Comparison of ENCODE assay signal across 8 cellular contexts in genomic region chr17:69327060-69327831, GRCh38.
DNase-seq lines count a peak whose midpoint lies in the region; ATAC-seq and TF ChIP-seq lines count a peak whose summit lies in the region.

Gene ABCA5, minus strand, starts transcription at chr17:69327133. Its CDS starts 12,718 bp downstream, at chr17:69314415.

- ATAC-seq in GM19035 (IDR thresholded peaks at IDR 0.05; ENCODE audit: unreplicated experiment) (peak; percentile 95), HG03342 (IDR thresholded peaks at IDR 0.05; ENCODE audit: unreplicated experiment) (peak; percentile 96)

- TF ChIP-seq CTCF in AG09319 (IDR thresholded peaks at IDR 0.05; ENCODE audit: low read depth, low read length): no peak

- H3K27ac ChIP-seq in cingulate gyrus (ENCODE audit: low read depth, low read length): peak within 1 kb of the TSS; percentile 90

- DNase-seq in AG09319 (ENCODE audit: extremely low read depth, low read depth): peak; percentile 42
- DNase-seq in NCI-H446 (lab: John Stamatoyannopoulos, UW): peak; percentile 40 to 88
- DNase-seq in activated CD4-positive, alpha-beta T cell treated with anti-CD3 and anti-CD28 coated beads for 48 hours: peak; percentile 89
- DNase-seq in kidney tubule cell (ENCODE audit: low spot score): peak; percentile 97
- peak; percentile 58 to 65 for DNase-seq in stimulated activated CD4-positive, alpha-beta T cell treated with anti-CD3 and anti-CD28 coated beads, Interleukin-1b, Interleukin-23, amount 100 ng/mL, for 1 hour (ENCODE audit: low read depth in 2 of 2)

Comparison
In these comparisons a context has a peak if more than half of its experiments do, and no peak if none do; other contexts are left out.
1. Peak in every context shown above with its lines: DNase-seq, ATAC-seq and H3K27ac ChIP-seq.
2. DNase-seq: peak in every context shown above with its lines; median percentile 97 in kidney tubule cell; 89 in activated CD4-positive, alpha-beta T cell treated with anti-CD3 and anti-CD28 coated beads for 48 hours; 64 in NCI-H446; 62 in stimulated activated CD4-positive, alpha-beta T cell treated with anti-CD3 and anti-CD28 coated beads, Interleukin-1b, Interleukin-23, amount 100 ng/mL, for 1 hour; 42 in AG09319.